In the genomic region with DNA sequence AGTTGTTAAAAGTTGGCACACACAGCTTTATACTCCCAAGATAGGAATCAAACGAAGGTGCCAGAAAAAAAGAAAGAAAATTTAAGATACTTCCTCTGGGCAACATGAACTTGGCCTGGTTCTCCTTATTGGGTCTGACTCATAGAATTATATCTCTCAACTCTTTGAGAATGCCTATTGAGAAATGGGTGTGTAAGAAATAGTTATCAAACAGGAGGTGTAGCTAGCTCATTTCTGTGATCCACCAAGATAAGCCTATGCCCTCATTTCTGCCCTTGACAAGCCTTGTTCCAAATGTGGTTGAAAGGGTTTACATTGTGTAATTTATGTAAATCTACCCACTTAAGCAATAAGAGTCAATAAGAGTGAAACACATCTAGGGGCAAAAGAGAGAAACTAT, we compare ENCODE assay signal across 18 cellular contexts.
DNase-seq lines count a peak whose midpoint lies in the region; ATAC-seq, FAIRE-seq and TF ChIP-seq lines count a peak whose summit lies in the region.
"Had no signal": no experiment of that assay in that cellular context is flagged by ENCODE, and none has a peak within 500 bp of the region (broad histone marks: within the 10 kb centered on the region; RNA-seq: fewer than 3 reads in every experiment).

No MANE protein-coding gene starts in this region.

- dilution Hi-C loops in keratinocyte (cut with MboI; ENCODE audit: extremely low pct_ligation_motif_present, low sequenced_read_pairs) = no loop called here

- H3K9me3 ChIP-seq in keratinocyte (ENCODE audit: control insufficient read depth, low read depth, low read length) (no peaks in the 10 kb centered on the region), colonic mucosa (no peaks in the 10 kb centered on the region)
- H3K9me3 ChIP-seq: right lobe of liver had no signal

- DNase-seq in NCI-H345 (lab: John Stamatoyannopoulos, UW) = peak; percentile 8
- DNase-seq in NCI-H345 treated with DMSO at 0.1 percent for 48 hours (lab: John Stamatoyannopoulos, UW; ENCODE audit: unreplicated experiment) = no peak
- DNase-seq in NCI-H1048 (lab: John Stamatoyannopoulos, UW) = peak; percentile 52
- DNase-seq in astrocyte of the hippocampus (ENCODE audit: low read depth, low spot score) = peak; percentile 6
- peak; percentile 32 for DNase-seq in keratinocyte (ENCODE audit: low read depth, low spot score)
- no peak for DNase-seq in colonic mucosa
- DNase-seq: activated naive CD4-positive, alpha-beta T cell; DMS153; GF-D8; NCI-H146; NCI-H524 treated with DMSO at 0.1 percent for 48 hours; right lobe of liver; stimulated activated naive CD8-positive, alpha-beta T cell treated with anti-CD3 and anti-CD28 coated beads, Interleukin-15, Interleukin-2, amounts not matched to agents 100 U/mL and 50 U/mL, for 24 hours had no signal

- no peaks in the 10 kb centered on the region for H4K20me1 ChIP-seq in keratinocyte (ENCODE audit: control insufficient read depth, extremely low read depth, insufficient read depth, low read length)

- no peak overlapping the region for H3K4me3 ChIP-seq in keratinocyte (ENCODE audit: control insufficient read depth in 2 of 3, extremely low read depth in 1 of 3, insufficient read depth in 2 of 3, low read depth in 1 of 3, low read length in 3 of 3)
- H3K4me3 ChIP-seq in colonic mucosa = no peak overlapping the region
- H3K4me3 ChIP-seq: coronary artery, right lobe of liver had no signal

- no peak overlapping the region for H3K4me2 ChIP-seq in keratinocyte (ENCODE audit: control insufficient read depth, extremely low read depth, insufficient read depth, low read depth, low read length)

- H3K79me2 ChIP-seq in keratinocyte (ENCODE audit: control insufficient read depth, insufficient read depth, low read length) = no peaks in the 10 kb centered on the region

- TF ChIP-seq CTCF in keratinocyte (optimal IDR thresholded peaks at IDR 0.05 in 1 of 3, IDR thresholded peaks at IDR 0.05 in 1 of 3, conservative IDR thresholded peaks at IDR 0.05 in 1 of 3; ENCODE audit: extremely low read depth in 1 of 3, insufficient read depth in 2 of 3, low read length in 3 of 3) (no peak), colonic mucosa (IDR thresholded peaks at IDR 0.05) (no peak)

- no peaks in the 10 kb centered on the region for H3K27me3 ChIP-seq in keratinocyte (ENCODE audit: control insufficient read depth, extremely low read depth, insufficient read depth, low read length)
- H3K27me3 ChIP-seq in colonic mucosa = no peaks in the 10 kb centered on the region
- H3K27me3 ChIP-seq: right lobe of liver had no signal

- peaks cover 22% of the 10 kb centered on the region for H3K4me1 ChIP-seq in keratinocyte (ENCODE audit: control insufficient read depth, extremely low read depth, insufficient read depth, low read length)
- no peaks in the 10 kb centered on the region for H3K4me1 ChIP-seq in colonic mucosa
- H3K4me1 ChIP-seq: right lobe of liver had no signal

- no peak overlapping the region for H3K9ac ChIP-seq in keratinocyte (ENCODE audit: control insufficient read depth, extremely low read depth, insufficient read depth, low read length)
- no peak overlapping the region for H3K9ac ChIP-seq in colonic mucosa (ENCODE audit: low read depth in 2 of 2, low read length in 2 of 2)

- peak; percentile 53 for FAIRE-seq in keratinocyte (lab: Jason Lieb, UNC)
- FAIRE-seq: GM12891 had no signal

- no peak for ATAC-seq in HG02981 (IDR thresholded peaks at IDR 0.05; ENCODE audit: unreplicated experiment)
- ATAC-seq in GM18519 (IDR thresholded peaks at IDR 0.05; ENCODE audit: low FRiP score, unreplicated experiment) = no peak
- ATAC-seq: right lobe of liver; stimulated activated naive CD8-positive, alpha-beta T cell treated with anti-CD3 and anti-CD28 coated beads, Interleukin-15, Interleukin-2, amounts not matched to agents 100 U/mL and 50 U/mL, for 24 hours had no signal

- H2AFZ ChIP-seq in keratinocyte (ENCODE audit: control insufficient read depth, low read length) = no peak overlapping the region

- intact Hi-C loops in colonic mucosa (cut with DNase I) = no loop called here

- H3K9me1 ChIP-seq in keratinocyte (ENCODE audit: control insufficient read depth, extremely low read depth, insufficient read depth, low read length) = no peaks in the 10 kb centered on the region

- H3K27ac ChIP-seq in keratinocyte (ENCODE audit: control insufficient read depth, insufficient read depth, low read length) (no peak overlapping the region), colonic mucosa (no peak overlapping the region)
- H3K27ac ChIP-seq: C4-2B, coronary artery, right lobe of liver had no signal

- H3K36me3 ChIP-seq in keratinocyte (ENCODE audit: control insufficient read depth in 2 of 2, extremely low read depth in 1 of 2, insufficient read depth in 2 of 2, low read length in 2 of 2) = no peaks in the 10 kb centered on the region
- no peaks in the 10 kb centered on the region for H3K36me3 ChIP-seq in colonic mucosa
- H3K36me3 ChIP-seq: right lobe of liver had no signal

Comparison
In these comparisons a context has a peak if more than half of its experiments do, and no peak if none do; other contexts are left out.
1. DNase-seq: peak in NCI-H345 (single experiment), NCI-H1048 (single experiment), astrocyte of the hippocampus (single experiment) and keratinocyte (single experiment); none in NCI-H345 treated with DMSO at 0.1 percent for 48 hours (single experiment) and colonic mucosa (single experiment).